Comparison of ENCODE assay signal across 1 cellular context in the genomic region with DNA sequence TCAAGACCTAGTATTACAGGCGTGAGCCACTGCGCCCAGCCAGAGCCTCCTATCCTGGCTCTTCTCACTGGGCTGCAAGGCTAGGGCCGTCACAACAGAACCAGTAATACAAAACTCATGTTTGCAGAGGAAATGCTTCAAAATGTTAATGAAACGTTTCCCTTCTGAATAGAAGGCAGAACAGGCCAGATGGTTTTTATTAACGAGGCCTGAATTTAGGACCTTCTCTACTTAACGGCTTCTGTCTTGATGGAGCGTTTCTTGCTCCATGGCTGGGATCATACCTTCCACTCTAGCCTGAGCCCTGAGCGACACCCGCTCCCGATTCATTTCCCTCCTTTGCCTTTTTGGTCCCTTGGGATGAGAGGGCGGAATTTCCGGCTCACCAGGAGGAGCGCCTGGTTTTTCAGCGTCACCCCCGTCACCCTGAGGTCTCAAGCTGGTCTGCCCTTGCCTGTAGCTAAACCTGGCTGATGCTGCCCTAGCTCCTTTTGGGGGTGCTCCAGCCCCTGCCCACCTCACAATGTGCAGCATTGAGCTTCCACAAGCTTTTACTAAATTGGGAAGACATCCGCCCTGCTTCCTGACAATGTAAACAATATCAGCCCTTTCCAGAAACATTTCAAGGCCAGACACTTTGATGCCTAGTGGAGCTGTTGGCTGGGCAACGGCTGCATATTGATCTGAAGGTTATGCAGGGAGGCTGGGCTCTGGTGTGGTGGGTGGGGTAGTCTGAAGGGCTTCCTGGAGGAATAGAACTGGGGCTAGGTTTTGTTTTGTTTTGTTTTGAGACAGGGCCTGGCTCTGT.
TF ChIP-seq lines count a peak whose summit lies in the region.

No MANE protein-coding gene starts in this region.

TF ChIP-seq in HepG2, 621 proteins besides CTCF, POLR2A, EP300 and RAD21 (continued from another document and continues in another):
- TF ChIP-seq ZNF646 (CRISPR knock-in tag; IDR thresholded peaks at IDR 0.05) (no peak), CHD2 (IDR thresholded peaks at IDR 0.05; ENCODE audit: low read depth, low read length) (no peak), TGIF2 (CRISPR knock-in tag; IDR thresholded peaks at IDR 0.05) (0 out of 2 replicates have a peak, but pooled peaks have one; percentile 57), ZNF30 (CRISPR knock-in tag; IDR thresholded peaks at IDR 0.05) (no peak), NR1H2 (CRISPR knock-in tag; IDR thresholded peaks at IDR 0.05; ENCODE audit: borderline replicate concordance, low read depth) (no peak), BRD4 (CRISPR knock-in tag; IDR thresholded peaks at IDR 0.05) (no peak), ZNF256 (CRISPR knock-in tag; conservative IDR thresholded peaks at IDR 0.05) (no peak), ZNF335 (CRISPR knock-in tag; IDR thresholded peaks at IDR 0.05) (no peak), HOXA9 (CRISPR knock-in tag; IDR thresholded peaks at IDR 0.05; ENCODE audit: borderline replicate concordance) (no peak), PAXIP1 (CRISPR knock-in tag; conservative IDR thresholded peaks at IDR 0.05) (peak; percentile 93), ZNF251 (CRISPR knock-in tag; IDR thresholded peaks at IDR 0.05) (no peak), HMG20A (CRISPR knock-in tag; IDR thresholded peaks at IDR 0.05; ENCODE audit: borderline replicate concordance) (peak; percentile 45; the same call in 1 of the 2 replicates), HHEX (CRISPR knock-in tag; IDR thresholded peaks at IDR 0.05) (no peak), NR2F6 (IDR thresholded peaks at IDR 0.05) (peak; percentile 54), NR2F6 (CRISPR knock-in tag; IDR thresholded peaks at IDR 0.05) (peak; percentile 82), ZNF33B (CRISPR knock-in tag; IDR thresholded peaks at IDR 0.05) (no peak; the same call in 1 of the 2 replicates), STAT5B (CRISPR knock-in tag; IDR thresholded peaks at IDR 0.05) (no peak), SIN3B (IDR thresholded peaks at IDR 0.05; ENCODE audit: low read length) (no peak), PLSCR1 (CRISPR knock-in tag; IDR thresholded peaks at IDR 0.05; ENCODE audit: borderline replicate concordance) (no peak), ISL2 (CRISPR knock-in tag; IDR thresholded peaks at IDR 0.05) (peak; percentile 73), REL (CRISPR knock-in tag; conservative IDR thresholded peaks at IDR 0.05) (no peak), ATM (IDR thresholded peaks at IDR 0.05; ENCODE audit: borderline replicate concordance) (no peak), SMYD3 (CRISPR knock-in tag; IDR thresholded peaks at IDR 0.05) (no peak), HDAC2 (CRISPR knock-in tag; IDR thresholded peaks at IDR 0.05) (peak; percentile 88), IKZF4 (CRISPR knock-in tag; IDR thresholded peaks at IDR 0.05; ENCODE audit: borderline replicate concordance, low read depth, not compliant biosample characterization) (peak; percentile 66), NR2F2 (IDR thresholded peaks at IDR 0.05; ENCODE audit: borderline replicate concordance, low read depth) (0 out of 2 replicates have a peak, but pooled peaks have one; percentile 47), ZNF550 (CRISPR knock-in tag; IDR thresholded peaks at IDR 0.05; ENCODE audit: borderline replicate concordance) (no peak)
- TF ChIP-seq, protein P1, sequence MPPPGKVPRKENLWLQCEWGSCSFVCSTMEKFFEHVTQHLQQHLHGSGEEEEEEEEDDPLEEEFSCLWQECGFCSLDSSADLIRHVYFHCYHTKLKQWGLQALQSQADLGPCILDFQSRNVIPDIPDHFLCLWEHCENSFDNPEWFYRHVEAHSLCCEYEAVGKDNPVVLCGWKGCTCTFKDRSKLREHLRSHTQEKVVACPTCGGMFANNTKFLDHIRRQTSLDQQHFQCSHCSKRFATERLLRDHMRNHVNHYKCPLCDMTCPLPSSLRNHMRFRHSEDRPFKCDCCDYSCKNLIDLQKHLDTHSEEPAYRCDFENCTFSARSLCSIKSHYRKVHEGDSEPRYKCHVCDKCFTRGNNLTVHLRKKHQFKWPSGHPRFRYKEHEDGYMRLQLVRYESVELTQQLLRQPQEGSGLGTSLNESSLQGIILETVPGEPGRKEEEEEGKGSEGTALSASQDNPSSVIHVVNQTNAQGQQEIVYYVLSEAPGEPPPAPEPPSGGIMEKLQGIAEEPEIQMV (CRISPR knock-in tag; IDR thresholded peaks at IDR 0.05; ENCODE audit: low read depth): no peak
- TF ChIP-seq, protein P2, sequence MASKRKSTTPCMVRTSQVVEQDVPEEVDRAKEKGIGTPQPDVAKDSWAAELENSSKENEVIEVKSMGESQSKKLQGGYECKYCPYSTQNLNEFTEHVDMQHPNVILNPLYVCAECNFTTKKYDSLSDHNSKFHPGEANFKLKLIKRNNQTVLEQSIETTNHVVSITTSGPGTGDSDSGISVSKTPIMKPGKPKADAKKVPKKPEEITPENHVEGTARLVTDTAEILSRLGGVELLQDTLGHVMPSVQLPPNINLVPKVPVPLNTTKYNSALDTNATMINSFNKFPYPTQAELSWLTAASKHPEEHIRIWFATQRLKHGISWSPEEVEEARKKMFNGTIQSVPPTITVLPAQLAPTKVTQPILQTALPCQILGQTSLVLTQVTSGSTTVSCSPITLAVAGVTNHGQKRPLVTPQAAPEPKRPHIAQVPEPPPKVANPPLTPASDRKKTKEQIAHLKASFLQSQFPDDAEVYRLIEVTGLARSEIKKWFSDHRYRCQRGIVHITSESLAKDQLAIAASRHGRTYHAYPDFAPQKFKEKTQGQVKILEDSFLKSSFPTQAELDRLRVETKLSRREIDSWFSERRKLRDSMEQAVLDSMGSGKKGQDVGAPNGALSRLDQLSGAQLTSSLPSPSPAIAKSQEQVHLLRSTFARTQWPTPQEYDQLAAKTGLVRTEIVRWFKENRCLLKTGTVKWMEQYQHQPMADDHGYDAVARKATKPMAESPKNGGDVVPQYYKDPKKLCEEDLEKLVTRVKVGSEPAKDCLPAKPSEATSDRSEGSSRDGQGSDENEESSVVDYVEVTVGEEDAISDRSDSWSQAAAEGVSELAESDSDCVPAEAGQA (IDR thresholded peaks at IDR 0.05; ENCODE audit: low read depth): no peak
- TF ChIP-seq, protein P2 (CRISPR knock-in tag; IDR thresholded peaks at IDR 0.05; ENCODE audit: borderline replicate concordance): no peak
- TF ChIP-seq, protein P3, sequence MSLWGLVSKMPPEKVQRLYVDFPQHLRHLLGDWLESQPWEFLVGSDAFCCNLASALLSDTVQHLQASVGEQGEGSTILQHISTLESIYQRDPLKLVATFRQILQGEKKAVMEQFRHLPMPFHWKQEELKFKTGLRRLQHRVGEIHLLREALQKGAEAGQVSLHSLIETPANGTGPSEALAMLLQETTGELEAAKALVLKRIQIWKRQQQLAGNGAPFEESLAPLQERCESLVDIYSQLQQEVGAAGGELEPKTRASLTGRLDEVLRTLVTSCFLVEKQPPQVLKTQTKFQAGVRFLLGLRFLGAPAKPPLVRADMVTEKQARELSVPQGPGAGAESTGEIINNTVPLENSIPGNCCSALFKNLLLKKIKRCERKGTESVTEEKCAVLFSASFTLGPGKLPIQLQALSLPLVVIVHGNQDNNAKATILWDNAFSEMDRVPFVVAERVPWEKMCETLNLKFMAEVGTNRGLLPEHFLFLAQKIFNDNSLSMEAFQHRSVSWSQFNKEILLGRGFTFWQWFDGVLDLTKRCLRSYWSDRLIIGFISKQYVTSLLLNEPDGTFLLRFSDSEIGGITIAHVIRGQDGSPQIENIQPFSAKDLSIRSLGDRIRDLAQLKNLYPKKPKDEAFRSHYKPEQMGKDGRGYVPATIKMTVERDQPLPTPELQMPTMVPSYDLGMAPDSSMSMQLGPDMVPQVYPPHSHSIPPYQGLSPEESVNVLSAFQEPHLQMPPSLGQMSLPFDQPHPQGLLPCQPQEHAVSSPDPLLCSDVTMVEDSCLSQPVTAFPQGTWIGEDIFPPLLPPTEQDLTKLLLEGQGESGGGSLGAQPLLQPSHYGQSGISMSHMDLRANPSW (CRISPR knock-in tag; IDR thresholded peaks at IDR 0.05; ENCODE audit: borderline replicate concordance): 0 out of 2 replicates have a peak, but pooled peaks have one; percentile 43
- TF ChIP-seq, protein P4, sequence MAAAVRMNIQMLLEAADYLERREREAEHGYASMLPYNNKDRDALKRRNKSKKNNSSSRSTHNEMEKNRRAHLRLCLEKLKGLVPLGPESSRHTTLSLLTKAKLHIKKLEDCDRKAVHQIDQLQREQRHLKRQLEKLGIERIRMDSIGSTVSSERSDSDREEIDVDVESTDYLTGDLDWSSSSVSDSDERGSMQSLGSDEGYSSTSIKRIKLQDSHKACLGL (CRISPR knock-in tag; IDR thresholded peaks at IDR 0.05): no peak
